ENCODE assay signal across 28 cellular contexts in genomic region chr6:1885576-1886003, GRCh38.
DNase-seq lines count a peak whose midpoint lies in the region; ATAC-seq and TF ChIP-seq lines count a peak whose summit lies in the region.
"Had no signal": no experiment of that assay in that cellular context is flagged by ENCODE, and none has a peak within 500 bp of the region (broad histone marks: within the 10 kb centered on the region; RNA-seq: fewer than 3 reads in every experiment).

No MANE protein-coding gene starts in this region.

- no peaks in the 10 kb centered on the region for H3K4me1 ChIP-seq in SJCRH30

- TF ChIP-seq CTCF in choroid plexus epithelial cell (conservative IDR thresholded peaks at IDR 0.05; ENCODE audit: low read depth, low read length): no peak

- intact Hi-C loops in sciatic nerve (cut with DNase I): no loop called here

- no peaks in the 10 kb centered on the region for H3K27me3 Mint-ChIP-seq in activated naive CD8-positive, alpha-beta T cell treated with anti-CD3 and anti-CD28 coated beads for 36 hours
- H3K27me3 Mint-ChIP-seq: activated CD4-positive, alpha-beta memory T cell treated with anti-CD3 and anti-CD28 coated beads for 36 hours; CD4-positive, alpha-beta memory T cell had no signal

- H3K4me3 ChIP-seq in SJCRH30 (no peak overlapping the region), choroid plexus epithelial cell (ENCODE audit: low read depth, low read length) (peak overlapping the region; percentile 31)
- H3K4me3 ChIP-seq: lung, MG63, skin epidermis, tibial nerve had no signal

- H3K9me3 Mint-ChIP-seq in activated naive CD8-positive, alpha-beta T cell treated with anti-CD3 and anti-CD28 coated beads for 36 hours: no peaks in the 10 kb centered on the region
- H3K9me3 Mint-ChIP-seq: activated CD4-positive, alpha-beta memory T cell treated with anti-CD3 and anti-CD28 coated beads for 36 hours had no signal

- H3K27ac Mint-ChIP-seq in activated naive CD8-positive, alpha-beta T cell treated with anti-CD3 and anti-CD28 coated beads for 36 hours: no peak overlapping the region
- H3K27ac Mint-ChIP-seq: activated CD4-positive, alpha-beta memory T cell treated with anti-CD3 and anti-CD28 coated beads for 36 hours; CD4-positive, alpha-beta memory T cell had no signal

- H3K27me3 ChIP-seq in SJCRH30: no peaks in the 10 kb centered on the region
- H3K27me3 ChIP-seq: MG63, tibial nerve had no signal

- peak; percentile 8 to 22 for DNase-seq in SJCRH30
- DNase-seq in choroid plexus epithelial cell (ENCODE audit: low read depth): peak; percentile 52
- peak; percentile 25 for DNase-seq in mucosa of gallbladder (ENCODE audit: low spot score)
- DNase-seq in sciatic nerve (ENCODE audit: low spot score): no peak
- no peak for DNase-seq in NCI-H2196 treated with DMSO at 0.1 percent for 48 hours (lab: John Stamatoyannopoulos, UW; ENCODE audit: unreplicated experiment)
- no peak for DNase-seq in activated naive CD8-positive, alpha-beta T cell treated with anti-CD3 and anti-CD28 coated beads for 36 hours
- DNase-seq in activated gamma-delta T cell treated with Interleukin-2 at 50 U/mL for 16 hours: no peak
- no peak for DNase-seq in ureter (ENCODE audit: low spot score)
- DNase-seq: activated CD4-positive, alpha-beta memory T cell treated with anti-CD3 and anti-CD28 coated beads for 36 hours; activated naive CD4-positive, alpha-beta T cell; activated T-cell treated with anti-CD3 and anti-CD28 coated beads, Interleukin-2, amount 50 U/mL, for 1 hour; CD4-positive, alpha-beta memory T cell; DMS153; hypothalamus; MG63; NCI-H1436; NCI-H2171 treated with DMSO at 0.1 percent for 48 hours; NCI-H82; posterior cingulate gyrus; SIG-M5; stimulated activated CD4-positive, alpha-beta T cell treated with anti-CD3 and anti-CD28 coated beads, Interleukin-4, amount 100 ng/mL, for 1 hour; stimulated activated naive CD8-positive, alpha-beta T cell treated with anti-CD3 and anti-CD28 coated beads, Interleukin-15, Interleukin-2, amounts not matched to agents 100 U/mL and 50 U/mL, for 24 hours; T-helper 2 cell; WERI-Rb-1 had no signal

- peak; percentile 49 for ATAC-seq in sciatic nerve
- ATAC-seq: stimulated activated naive CD8-positive, alpha-beta T cell treated with anti-CD3 and anti-CD28 coated beads, Interleukin-15, Interleukin-2, amounts not matched to agents 100 U/mL and 50 U/mL, for 24 hours had no signal

- H3K4me1 Mint-ChIP-seq in activated naive CD8-positive, alpha-beta T cell treated with anti-CD3 and anti-CD28 coated beads for 36 hours: peaks cover 4% of the 10 kb centered on the region
- H3K4me1 Mint-ChIP-seq: CD4-positive, alpha-beta memory T cell had no signal

- H3K27ac ChIP-seq in SJCRH30: no peak overlapping the region
- H3K27ac ChIP-seq: HL-60, skin epidermis, tibial nerve, WERI-Rb-1 had no signal

- no peak overlapping the region for H3K4me3 Mint-ChIP-seq in activated naive CD8-positive, alpha-beta T cell treated with anti-CD3 and anti-CD28 coated beads for 36 hours
- H3K4me3 Mint-ChIP-seq: activated CD4-positive, alpha-beta memory T cell treated with anti-CD3 and anti-CD28 coated beads for 36 hours; CD4-positive, alpha-beta memory T cell had no signal

- H3K36me3 Mint-ChIP-seq in activated naive CD8-positive, alpha-beta T cell treated with anti-CD3 and anti-CD28 coated beads for 36 hours: peaks cover 11% of the 10 kb centered on the region

- no peaks in the 10 kb centered on the region for H3K9me3 ChIP-seq in SJCRH30 (replicated peaks)
- H3K9me3 ChIP-seq: MG63, tibial nerve had no signal

- no peaks in the 10 kb centered on the region for H3K36me3 ChIP-seq in SJCRH30
- H3K36me3 ChIP-seq: MG63, tibial nerve, WERI-Rb-1 had no signal

Comparison
In these comparisons a context has a peak if more than half of its experiments do, and no peak if none do; other contexts are left out.
1. DNase-seq: peak in SJCRH30 (2 of 2), choroid plexus epithelial cell (single experiment) and mucosa of gallbladder (single experiment); none in sciatic nerve (single experiment), NCI-H2196 treated with DMSO at 0.1 percent for 48 hours (single experiment), activated naive CD8-positive, alpha-beta T cell treated with anti-CD3 and anti-CD28 coated beads for 36 hours (single experiment), activated gamma-delta T cell treated with Interleukin-2 at 50 U/mL for 16 hours (single experiment) and ureter (single experiment).